In genomic region chr5:80631277-80632259, GRCh38 we compare ENCODE assay signal across 1 cellular context.
A peak's percentile ranks its signal among the peaks of the same experiment; 100 is the strongest.
TF ChIP-seq lines count a peak whose summit lies in the region.

No MANE protein-coding gene starts in this region.

TF ChIP-seq in HepG2, 621 proteins besides CTCF, POLR2A, EP300 and RAD21 (continued from another document and continues in another):
- TF ChIP-seq HMG20A (CRISPR knock-in tag; IDR thresholded peaks at IDR 0.05; ENCODE audit: borderline replicate concordance) (peak; percentile 60; the same call in 1 of the 2 replicates), STAG1 (CRISPR knock-in tag; IDR thresholded peaks at IDR 0.05) (0 out of 2 replicates have a peak, but pooled peaks have one; percentile 5), SOX6 (IDR thresholded peaks at IDR 0.05) (no peak), SOX6 (CRISPR knock-in tag; IDR thresholded peaks at IDR 0.05) (peak; percentile 37; the same call in 1 of the 2 replicates), CREB1 (IDR thresholded peaks at IDR 0.05) (no peak), CREB1 (CRISPR knock-in tag; IDR thresholded peaks at IDR 0.05) (0 out of 2 replicates have a peak, but pooled peaks have one; percentile 33), ZNF414 (CRISPR knock-in tag; IDR thresholded peaks at IDR 0.05) (no peak), ARID5B (CRISPR knock-in tag; IDR thresholded peaks at IDR 0.05) (peak; percentile 54; the same call in 1 of the 2 replicates), NR2F6 (IDR thresholded peaks at IDR 0.05) (peak; percentile 55), NR2F6 (CRISPR knock-in tag; IDR thresholded peaks at IDR 0.05) (no peak), ZBTB21 (CRISPR knock-in tag; IDR thresholded peaks at IDR 0.05) (peak; percentile 64; the same call in 1 of the 2 replicates), THAP9 (CRISPR knock-in tag; IDR thresholded peaks at IDR 0.05; ENCODE audit: borderline replicate concordance) (no peak), ZSCAN12 (CRISPR knock-in tag; IDR thresholded peaks at IDR 0.05) (no peak), GPN1 (CRISPR knock-in tag; IDR thresholded peaks at IDR 0.05; ENCODE audit: borderline replicate concordance) (no peak), NR1H2 (CRISPR knock-in tag; IDR thresholded peaks at IDR 0.05; ENCODE audit: borderline replicate concordance, low read depth) (no peak), MIER3 (CRISPR knock-in tag; IDR thresholded peaks at IDR 0.05; ENCODE audit: borderline replicate concordance) (0 out of 2 replicates have a peak, but pooled peaks have one; percentile 53), REST (IDR thresholded peaks at IDR 0.05; ENCODE audit: borderline replicate concordance in 1 of 2, low read depth in 1 of 2, low read length in 2 of 2) (no peak), ZNF772 (CRISPR knock-in tag; IDR thresholded peaks at IDR 0.05) (no peak), ZNF205 (CRISPR knock-in tag; IDR thresholded peaks at IDR 0.05) (no peak), ZMAT3 (CRISPR knock-in tag; conservative IDR thresholded peaks at IDR 0.05) (no peak), HNRNPH1 (optimal IDR thresholded peaks at IDR 0.05; ENCODE audit: low read depth, low read length) (no peak), MAX (IDR thresholded peaks at IDR 0.05) (no peak), MYNN (CRISPR knock-in tag; IDR thresholded peaks at IDR 0.05; ENCODE audit: low read depth) (no peak), TARDBP (CRISPR knock-in tag; IDR thresholded peaks at IDR 0.05) (no peak), ZBTB26 (CRISPR knock-in tag; IDR thresholded peaks at IDR 0.05; ENCODE audit: borderline replicate concordance) (peak; percentile 95), NR2F2 (IDR thresholded peaks at IDR 0.05; ENCODE audit: borderline replicate concordance, low read depth) (peak; percentile 36; the same call in 1 of the 2 replicates), ZNF7 (CRISPR knock-in tag; IDR thresholded peaks at IDR 0.05) (no peak), ZNF549 (CRISPR knock-in tag; IDR thresholded peaks at IDR 0.05) (no peak), ISX (CRISPR knock-in tag; conservative IDR thresholded peaks at IDR 0.05) (no peak), ETS1 (CRISPR knock-in tag; IDR thresholded peaks at IDR 0.05) (no peak), BCL6 (CRISPR knock-in tag; IDR thresholded peaks at IDR 0.05) (peak; percentile 81), NCOA5 (CRISPR knock-in tag; IDR thresholded peaks at IDR 0.05) (no peak), CSRNP2 (CRISPR knock-in tag; conservative IDR thresholded peaks at IDR 0.05; ENCODE audit: low read depth) (no peak), HCFC1 (IDR thresholded peaks at IDR 0.05; ENCODE audit: low read depth, low read length) (no peak), ZBTB33 (CRISPR knock-in tag; IDR thresholded peaks at IDR 0.05) (no peak)
